Comparison of ENCODE assay signal across 2 cellular contexts in the genomic region with DNA sequence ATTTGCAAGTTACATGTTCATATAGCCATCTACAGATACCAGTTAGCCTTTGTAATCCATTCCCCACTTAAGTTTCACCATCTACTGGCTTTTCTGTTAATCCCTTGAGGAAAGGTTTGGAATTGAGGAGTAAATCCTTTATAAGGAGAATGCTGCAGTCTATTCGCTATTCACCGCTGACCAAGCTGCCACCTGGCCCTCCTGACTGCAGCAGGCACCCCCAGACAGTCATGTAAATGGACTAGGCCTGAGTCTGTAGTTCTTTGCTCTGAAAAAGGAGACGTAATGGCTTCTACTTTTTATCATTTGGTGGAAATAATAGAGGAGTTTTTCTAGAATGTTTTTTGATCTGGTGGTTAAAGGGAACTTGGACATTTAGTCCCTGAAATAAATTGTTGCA.
TF ChIP-seq lines count a peak whose summit lies in the region.

No MANE protein-coding gene starts in this region.

TF ChIP-seq in GM23338, 12 proteins besides CTCF, POLR2A, EP300 and RAD21 (continued from another document):
- TF ChIP-seq, protein P1, sequence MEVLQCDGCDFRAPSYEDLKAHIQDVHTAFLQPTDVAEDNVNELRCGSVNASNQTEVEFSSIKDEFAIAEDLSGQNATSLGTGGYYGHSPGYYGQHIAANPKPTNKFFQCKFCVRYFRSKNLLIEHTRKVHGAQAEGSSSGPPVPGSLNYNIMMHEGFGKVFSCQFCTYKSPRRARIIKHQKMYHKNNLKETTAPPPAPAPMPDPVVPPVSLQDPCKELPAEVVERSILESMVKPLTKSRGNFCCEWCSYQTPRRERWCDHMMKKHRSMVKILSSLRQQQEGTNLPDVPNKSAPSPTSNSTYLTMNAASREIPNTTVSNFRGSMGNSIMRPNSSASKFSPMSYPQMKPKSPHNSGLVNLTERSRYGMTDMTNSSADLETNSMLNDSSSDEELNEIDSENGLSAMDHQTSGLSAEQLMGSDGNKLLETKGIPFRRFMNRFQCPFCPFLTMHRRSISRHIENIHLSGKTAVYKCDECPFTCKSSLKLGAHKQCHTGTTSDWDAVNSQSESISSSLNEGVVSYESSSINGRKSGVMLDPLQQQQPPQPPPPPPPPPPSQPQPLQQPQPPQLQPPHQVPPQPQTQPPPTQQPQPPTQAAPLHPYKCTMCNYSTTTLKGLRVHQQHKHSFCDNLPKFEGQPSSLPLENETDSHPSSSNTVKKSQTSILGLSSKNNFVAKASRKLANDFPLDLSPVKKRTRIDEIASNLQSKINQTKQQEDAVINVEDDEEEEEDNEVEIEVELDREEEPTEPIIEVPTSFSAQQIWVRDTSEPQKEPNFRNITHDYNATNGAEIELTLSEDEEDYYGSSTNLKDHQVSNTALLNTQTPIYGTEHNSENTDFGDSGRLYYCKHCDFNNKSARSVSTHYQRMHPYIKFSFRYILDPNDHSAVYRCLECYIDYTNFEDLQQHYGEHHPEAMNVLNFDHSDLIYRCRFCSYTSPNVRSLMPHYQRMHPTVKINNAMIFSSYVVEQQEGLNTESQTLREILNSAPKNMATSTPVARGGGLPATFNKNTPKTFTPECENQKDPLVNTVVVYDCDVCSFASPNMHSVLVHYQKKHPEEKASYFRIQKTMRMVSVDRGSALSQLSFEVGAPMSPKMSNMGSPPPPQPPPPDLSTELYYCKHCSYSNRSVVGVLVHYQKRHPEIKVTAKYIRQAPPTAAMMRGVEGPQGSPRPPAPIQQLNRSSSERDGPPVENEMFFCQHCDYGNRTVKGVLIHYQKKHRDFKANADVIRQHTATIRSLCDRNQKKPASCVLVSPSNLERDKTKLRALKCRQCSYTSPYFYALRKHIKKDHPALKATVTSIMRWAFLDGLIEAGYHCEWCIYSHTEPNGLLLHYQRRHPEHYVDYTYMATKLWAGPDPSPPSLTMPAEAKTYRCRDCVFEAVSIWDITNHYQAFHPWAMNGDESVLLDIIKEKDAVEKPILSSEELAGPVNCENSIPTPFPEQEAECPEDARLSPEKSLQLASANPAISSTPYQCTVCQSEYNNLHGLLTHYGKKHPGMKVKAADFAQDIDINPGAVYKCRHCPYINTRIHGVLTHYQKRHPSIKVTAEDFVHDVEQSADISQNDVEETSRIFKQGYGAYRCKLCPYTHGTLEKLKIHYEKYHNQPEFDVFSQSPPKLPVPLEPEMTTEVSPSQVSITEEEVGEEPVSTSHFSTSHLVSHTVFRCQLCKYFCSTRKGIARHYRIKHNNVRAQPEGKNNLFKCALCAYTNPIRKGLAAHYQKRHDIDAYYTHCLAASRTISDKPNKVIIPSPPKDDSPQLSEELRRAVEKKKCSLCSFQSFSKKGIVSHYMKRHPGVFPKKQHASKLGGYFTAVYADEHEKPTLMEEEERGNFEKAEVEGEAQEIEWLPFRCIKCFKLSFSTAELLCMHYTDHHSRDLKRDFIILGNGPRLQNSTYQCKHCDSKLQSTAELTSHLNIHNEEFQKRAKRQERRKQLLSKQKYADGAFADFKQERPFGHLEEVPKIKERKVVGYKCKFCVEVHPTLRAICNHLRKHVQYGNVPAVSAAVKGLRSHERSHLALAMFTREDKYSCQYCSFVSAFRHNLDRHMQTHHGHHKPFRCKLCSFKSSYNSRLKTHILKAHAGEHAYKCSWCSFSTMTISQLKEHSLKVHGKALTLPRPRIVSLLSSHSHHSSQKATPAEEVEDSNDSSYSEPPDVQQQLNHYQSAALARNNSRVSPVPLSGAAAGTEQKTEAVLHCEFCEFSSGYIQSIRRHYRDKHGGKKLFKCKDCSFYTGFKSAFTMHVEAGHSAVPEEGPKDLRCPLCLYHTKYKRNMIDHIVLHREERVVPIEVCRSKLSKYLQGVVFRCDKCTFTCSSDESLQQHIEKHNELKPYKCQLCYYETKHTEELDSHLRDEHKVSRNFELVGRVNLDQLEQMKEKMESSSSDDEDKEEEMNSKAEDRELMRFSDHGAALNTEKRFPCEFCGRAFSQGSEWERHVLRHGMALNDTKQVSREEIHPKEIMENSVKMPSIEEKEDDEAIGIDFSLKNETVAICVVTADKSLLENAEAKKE (CRISPR knock-in tag; IDR thresholded peaks at IDR 0.05) = no peak
- TF ChIP-seq ZNF331 (CRISPR knock-in tag; IDR thresholded peaks at IDR 0.05; ENCODE audit: low read depth) = no peak
- TF ChIP-seq CREB1 (CRISPR knock-in tag; IDR thresholded peaks at IDR 0.05; ENCODE audit: low read depth) = no peak
- no peak for TF ChIP-seq NANOG (IDR thresholded peaks at IDR 0.05; ENCODE audit: borderline replicate concordance)
- TF ChIP-seq STAT1 (IDR thresholded peaks at IDR 0.05; ENCODE audit: unreplicated experiment) = no peak
- TF ChIP-seq, protein P2, sequence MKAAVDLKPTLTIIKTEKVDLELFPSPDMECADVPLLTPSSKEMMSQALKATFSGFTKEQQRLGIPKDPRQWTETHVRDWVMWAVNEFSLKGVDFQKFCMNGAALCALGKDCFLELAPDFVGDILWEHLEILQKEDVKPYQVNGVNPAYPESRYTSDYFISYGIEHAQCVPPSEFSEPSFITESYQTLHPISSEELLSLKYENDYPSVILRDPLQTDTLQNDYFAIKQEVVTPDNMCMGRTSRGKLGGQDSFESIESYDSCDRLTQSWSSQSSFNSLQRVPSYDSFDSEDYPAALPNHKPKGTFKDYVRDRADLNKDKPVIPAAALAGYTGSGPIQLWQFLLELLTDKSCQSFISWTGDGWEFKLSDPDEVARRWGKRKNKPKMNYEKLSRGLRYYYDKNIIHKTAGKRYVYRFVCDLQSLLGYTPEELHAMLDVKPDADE (IDR thresholded peaks at IDR 0.05) = no peak

TF ChIP-seq in HEK293, 187 proteins besides CTCF, POLR2A, EP300 and RAD21 (continued from another document):
- TF ChIP-seq, protein P3, sequence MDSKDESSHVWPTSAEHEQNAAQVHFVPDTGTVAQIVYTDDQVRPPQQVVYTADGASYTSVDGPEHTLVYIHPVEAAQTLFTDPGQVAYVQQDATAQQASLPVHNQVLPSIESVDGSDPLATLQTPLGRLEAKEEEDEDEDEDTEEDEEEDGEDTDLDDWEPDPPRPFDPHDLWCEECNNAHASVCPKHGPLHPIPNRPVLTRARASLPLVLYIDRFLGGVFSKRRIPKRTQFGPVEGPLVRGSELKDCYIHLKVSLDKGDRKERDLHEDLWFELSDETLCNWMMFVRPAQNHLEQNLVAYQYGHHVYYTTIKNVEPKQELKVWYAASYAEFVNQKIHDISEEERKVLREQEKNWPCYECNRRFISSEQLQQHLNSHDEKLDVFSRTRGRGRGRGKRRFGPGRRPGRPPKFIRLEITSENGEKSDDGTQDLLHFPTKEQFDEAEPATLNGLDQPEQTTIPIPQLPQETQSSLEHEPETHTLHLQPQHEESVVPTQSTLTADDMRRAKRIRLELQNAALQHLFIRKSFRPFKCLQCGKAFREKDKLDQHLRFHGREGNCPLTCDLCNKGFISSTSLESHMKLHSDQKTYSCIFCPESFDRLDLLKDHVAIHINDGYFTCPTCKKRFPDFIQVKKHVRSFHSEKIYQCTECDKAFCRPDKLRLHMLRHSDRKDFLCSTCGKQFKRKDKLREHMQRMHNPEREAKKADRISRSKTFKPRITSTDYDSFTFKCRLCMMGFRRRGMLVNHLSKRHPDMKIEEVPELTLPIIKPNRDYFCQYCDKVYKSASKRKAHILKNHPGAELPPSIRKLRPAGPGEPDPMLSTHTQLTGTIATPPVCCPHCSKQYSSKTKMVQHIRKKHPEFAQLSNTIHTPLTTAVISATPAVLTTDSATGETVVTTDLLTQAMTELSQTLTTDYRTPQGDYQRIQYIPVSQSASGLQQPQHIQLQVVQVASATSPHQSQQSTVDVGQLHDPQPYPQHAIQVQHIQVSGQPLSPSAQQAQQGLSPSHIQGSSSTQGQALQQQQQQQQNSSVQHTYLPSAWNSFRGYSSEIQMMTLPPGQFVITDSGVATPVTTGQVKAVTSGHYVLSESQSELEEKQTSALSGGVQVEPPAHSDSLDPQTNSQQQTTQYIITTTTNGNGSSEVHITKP (tag by site-specific recombination; IDR thresholded peaks at IDR 0.05) = peak; percentile 61
